ENCODE assay signal across 8 cellular contexts in the genomic region with DNA sequence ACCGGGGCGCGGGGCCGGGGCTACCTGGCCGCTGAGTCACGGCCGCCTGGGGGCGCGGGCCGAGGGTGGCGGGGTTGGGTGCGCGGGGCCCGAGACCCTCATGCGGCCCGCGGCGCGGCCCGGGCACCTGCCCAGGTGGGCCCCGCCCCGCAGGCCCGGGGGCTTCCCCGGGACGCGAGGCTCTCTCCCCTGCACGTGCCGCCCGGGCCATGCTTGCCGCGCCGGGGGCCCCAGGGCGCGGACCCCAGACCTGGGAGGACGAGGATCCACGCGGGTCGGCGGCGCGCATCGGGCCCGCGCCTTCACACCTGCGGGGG. TPM values are rescaled to one million over a fixed set of nuclear protein-coding genes. Genes with fewer than 3 reads are reported as not detected.
DNase-seq lines count a peak whose midpoint lies in the region; ATAC-seq, FAIRE-seq and TF ChIP-seq lines count a peak whose summit lies in the region.

No MANE protein-coding gene starts in this region.

- intact Hi-C loops in Calu3 (cut with micrococcal nuclease; ENCODE audit: unreplicated experiment): no loop called here
- intact Hi-C loops in K562 (cut with micrococcal nuclease): no loop called here
- intact Hi-C loops in natural killer cell (cut with micrococcal nuclease): loop anchor here (5.0 kb wide), 1 partner anchor 609 kb away; no protein-coding TSS in a partner anchor

- in situ Hi-C loops in K562 (cut with MboI): no loop called here

- TF ChIP-seq POLR2A in K562 (conservative IDR thresholded peaks at IDR 0.05): no peak

- peak overlapping the region; percentile 54 for H3K4me3 ChIP-seq in K562

- WGBS in K562 (ENCODE audit: insufficient coverage, low coverage, missing lambda C conversion rate): 0% methylated on average over 16 of the region's 45 CpGs

- CTCF ChIA-PET in Calu3 (lab: Charles Lee) (interaction anchor here (3.4 kb wide), 1 partner anchor 25 kb away, joined by 16 read pairs; the partner anchor contains the start of gene TMEM184A), K562 (lab: Yijun Ruan, JAX; ENCODE audit: low intra/inter-chr PET ratio) (interaction anchor here (0.5 kb wide), 1 partner anchor 28 kb away, joined by 3 read pairs; no protein-coding TSS in a partner anchor)

- H3K36me3 Mint-ChIP-seq in Calu3 (ENCODE audit: insufficient read depth, unreplicated experiment) (peaks cover 66% of the 10 kb centered on the region), natural killer cell (no peaks in the 10 kb centered on the region)

- no peak overlapping the region for H2AFZ ChIP-seq in K562 (ENCODE audit: low read depth, low read length)

- peaks cover 48% of the 10 kb centered on the region for H3K79me2 ChIP-seq in K562 (ENCODE audit: control insufficient read depth, insufficient read depth, low read length)

- H3K4me1 ChIP-seq in K562 (replicated peaks in 1 of 2; ENCODE audit: control insufficient read depth in 2 of 2, insufficient read depth in 2 of 2, low read length in 2 of 2): peaks cover 34 to 63% of the 10 kb centered on the region in 2 experiments

- H3K27ac Mint-ChIP-seq in Calu3 (ENCODE audit: unreplicated experiment) (no peak overlapping the region), natural killer cell (no peak overlapping the region)

- H3K36me3 ChIP-seq in K562 (ENCODE audit: control insufficient read depth, insufficient read depth, low read length): peaks cover 12% of the 10 kb centered on the region; the same call in 1 of the 3 replicates

- BruUV-seq in Calu3 (replicated peaks; lab: Mats Ljungman, UMichigan) (no TSS peak), K562 (replicated peaks; lab: Mats Ljungman, UMichigan) (no TSS peak)

- peaks cover 32% of the 10 kb centered on the region for H3K4me1 Mint-ChIP-seq in Calu3 (ENCODE audit: low read depth, unreplicated experiment)
- peaks cover 19 to 27% of the 10 kb centered on the region in 2 donors for H3K4me1 Mint-ChIP-seq in natural killer cell

- peaks cover 3% of the 10 kb centered on the region for H3K9me1 ChIP-seq in K562 (ENCODE audit: control insufficient read depth, insufficient read depth, low read length)

- DNase-seq in Calu3 (no peak), K562 (ENCODE audit: extremely low read depth in 1 of 4, low spot score in 3 of 4) (peak in 2 of 4 experiments; percentile 79 to 82), natural killer cell (no peak), NOMO-1 (lab: John Stamatoyannopoulos, UW; ENCODE audit: unreplicated experiment in 2 of 2) (no peak), dermis blood vessel endothelial cell (no peak), HPDE6-E6E7 (ENCODE audit: extremely low spot score) (no peak), NCI-H510A (lab: John Stamatoyannopoulos, UW) (no peak)

- H3K27me3 Mint-ChIP-seq in Calu3 (ENCODE audit: unreplicated experiment) (peaks cover 20% of the 10 kb centered on the region), natural killer cell (ENCODE audit: low read depth in 2 of 2) (peaks cover 0 to 8% of the 10 kb centered on the region in 2 donors)

- TF ChIP-seq RAD21 in K562 (CRISPR knock-in tag; conservative IDR thresholded peaks at IDR 0.05 in 1 of 2, IDR thresholded peaks at IDR 0.05 in 1 of 2): no peak

- 0 out of 2 replicates have a peak overlapping the region, but pooled peaks have one; percentile 55 for H3K4me2 ChIP-seq in K562 (ENCODE audit: insufficient read depth, low read length)

- H3K9me3 Mint-ChIP-seq in Calu3 (ENCODE audit: low read depth, unreplicated experiment): no peaks in the 10 kb centered on the region
- no peaks in the 10 kb centered on the region for H3K9me3 Mint-ChIP-seq in natural killer cell

- no peak for FAIRE-seq in K562 (lab: Jason Lieb, UNC)

- POLR2A ChIA-PET in K562 (lab: Yijun Ruan, JAX): no interaction called here

- peaks cover 9 to 11% of the 10 kb centered on the region in 2 experiments; a peak in 4 of 5 replicates for H3K27me3 ChIP-seq in K562 (ENCODE audit: control insufficient read depth in 2 of 2, insufficient read depth in 2 of 2, low read length in 2 of 2)

- H3K4me3 Mint-ChIP-seq in Calu3 (ENCODE audit: low read depth, unreplicated experiment) (peak overlapping the region; percentile 96), natural killer cell (no peak overlapping the region)

- H3K9me3 ChIP-seq in K562 (replicated peaks; ENCODE audit: control insufficient read depth, insufficient read depth, low read depth, low read length): no peaks in the 10 kb centered on the region

- peaks cover 31% of the 10 kb centered on the region for H4K20me1 ChIP-seq in K562 (replicated peaks; ENCODE audit: control insufficient read depth, insufficient read depth, low read length)

- H3K9ac ChIP-seq in K562 (ENCODE audit: insufficient read depth in 1 of 2, low read depth in 2 of 2, low read length in 2 of 2): peak overlapping the region; percentile 65 to 95; a peak in 3 of 4 replicates

- TF ChIP-seq CTCF in Calu3 (IDR thresholded peaks at IDR 0.05; ENCODE audit: unreplicated experiment) (no peak), K562 (IDR thresholded peaks at IDR 0.05 in 2 of 3, conservative IDR thresholded peaks at IDR 0.05 in 1 of 3; ENCODE audit: insufficient read depth in 2 of 3, low read depth in 1 of 3, low read length in 3 of 3) (no peak), natural killer cell (IDR thresholded peaks at IDR 0.05) (no peak)

- peak overlapping the region; percentile 59; the same call in 1 of the 3 replicates for H3K27ac ChIP-seq in K562 (ENCODE audit: extremely low read depth, low read depth, low read length)

- peak; percentile 9 for ATAC-seq in HG02588 (IDR thresholded peaks at IDR 0.05; ENCODE audit: unreplicated experiment)
- ATAC-seq in K562: no peak
- peak; percentile 30 to 49 (median 41) for ATAC-seq in natural killer cell

- TF ChIP-seq EP300 in K562 (IDR thresholded peaks at IDR 0.05; ENCODE audit: low read length): no peak

RNA-seq across cellular contexts. Expression of gene MAFK, which starts 0.4 kb away (rescaled TPM):
- 105 and 113 TPM in 2 replicates for total RNA-seq in Calu3 (2022)
- total RNA-seq in K562 (2011; cell fraction: chromatin; rRNA removed; ENCODE audit: low replicate concordance): 8.5 and 20.5 TPM in 2 replicates
- total RNA-seq in K562 (2011; cell fraction: nucleolus; rRNA removed): 11.2 and 12.1 TPM in 2 replicates
- 5.1 and 7.6 TPM in 2 replicates for total RNA-seq in K562 (2011; cell fraction: nucleoplasm; rRNA removed)
- 11.7 and 15.6 TPM in 2 replicates for total RNA-seq in K562 (2014; rRNA removed)
- total RNA-seq in K562 (2014; rRNA removed; fragmentation: Illumina TruSeq; extraction: Trizol): 1.1 and 1.3 TPM in 2 replicates
- 4.7 and 5.5 TPM in 2 replicates for total RNA-seq in K562 (2015; rRNA removed; fragmentation: Illumina TruSeq; extraction: Trizol)
- 17.6 and 24.4 TPM in 2 replicates for total RNA-seq in K562 (2021)
- polyA plus RNA-seq in K562 (2011; rRNA removed): 2.1 and 4.9 TPM in 2 replicates
- 3.8 and 5.1 TPM in 2 replicates for polyA plus RNA-seq in K562 (2011; cell fraction: cytosol; rRNA removed)
- polyA plus RNA-seq in K562 (2011; cell fraction: nucleus; rRNA removed): 9.8 and 26.1 TPM in 2 replicates
- polyA plus RNA-seq in K562 (2012): 11.2 and 12.1 TPM in 2 replicates
- 3.7 and 6.9 TPM in 2 replicates for polyA plus RNA-seq in K562 (2014; fragmentation: Illumina TruSeq; extraction: Trizol)
- polyA plus RNA-seq in K562 (2014; fragmentation: Nextera tagmentation; extraction: Ambion mirVana): under 1 TPM; 0.04 to 0.07 TPM
- polyA plus RNA-seq in K562 (2014; rRNA removed): 12.8 and 13.5 TPM in 2 replicates
- polyA minus RNA-seq in K562 (2011; rRNA and poly(A)+ RNA removed): 0.66 and 1.1 TPM in 2 replicates
- polyA minus RNA-seq in K562 (2011; cell fraction: cytosol; rRNA and poly(A)+ RNA removed): 5.5 and 7.7 TPM in 2 replicates
- 3.6 and 3.8 TPM in 2 replicates for polyA minus RNA-seq in K562 (2011; cell fraction: nucleus; rRNA and poly(A)+ RNA removed)
- 10 to 100 TPM; 57.9 to 71.3 (median 62.8) TPM for total RNA-seq in natural killer cell
- total RNA-seq in dermis blood vessel endothelial cell: 34.7 and 42.9 TPM in 2 replicates

RNA-seq across cellular contexts. Expression of gene TMEM184A, which starts 25.1 kb away (rescaled TPM):
- total RNA-seq in Calu3 (2022): 61.9 and 75.8 TPM in 2 replicates
- 0.32 and 2.6 TPM in 2 replicates for total RNA-seq in K562 (2011; cell fraction: chromatin; rRNA removed; ENCODE audit: low replicate concordance)
- total RNA-seq in K562 (2011; cell fraction: nucleolus; rRNA removed): 0.66 and 1.5 TPM in 2 replicates
- 0.29 and 1.8 TPM in 2 replicates for total RNA-seq in K562 (2011; cell fraction: nucleoplasm; rRNA removed)
- 0.18 TPM in 1 of 2 replicates, not detected in the other for total RNA-seq in K562 (2014; rRNA removed)
- total RNA-seq in K562 (2014; rRNA removed; fragmentation: Illumina TruSeq; extraction: Trizol): not detected in 2 replicates
- not detected in 2 replicates for total RNA-seq in K562 (2015; rRNA removed; fragmentation: Illumina TruSeq; extraction: Trizol)
- 0.11 and 0.31 TPM in 2 replicates for total RNA-seq in K562 (2021)
- 0.10 and 0.20 TPM in 2 replicates for polyA plus RNA-seq in K562 (2011; rRNA removed)
- 0.12 and 0.72 TPM in 2 replicates for polyA plus RNA-seq in K562 (2011; cell fraction: cytosol; rRNA removed)
- 0.53 and 1.7 TPM in 2 replicates for polyA plus RNA-seq in K562 (2011; cell fraction: nucleus; rRNA removed)
- polyA plus RNA-seq in K562 (2012): 0.04 and 0.12 TPM in 2 replicates
- not detected in 2 replicates for polyA plus RNA-seq in K562 (2014; fragmentation: Illumina TruSeq; extraction: Trizol)
- polyA plus RNA-seq in K562 (2014; fragmentation: Nextera tagmentation; extraction: Ambion mirVana): not detected
- not detected in 2 replicates for polyA plus RNA-seq in K562 (2014; rRNA removed)
- 0.14 and 0.15 TPM in 2 replicates for polyA minus RNA-seq in K562 (2011; rRNA and poly(A)+ RNA removed)
- 0.19 and 0.27 TPM in 2 replicates for polyA minus RNA-seq in K562 (2011; cell fraction: cytosol; rRNA and poly(A)+ RNA removed)
- 0.89 and 1.1 TPM in 2 replicates for polyA minus RNA-seq in K562 (2011; cell fraction: nucleus; rRNA and poly(A)+ RNA removed)
- under 1 TPM in 1 of 3 donors, not detected in 2; 0.14 TPM for total RNA-seq in natural killer cell
- total RNA-seq in dermis blood vessel endothelial cell: under 0.01 and 0.05 TPM in 2 replicates

RNA-seq across cellular contexts. Expression of gene INTS1, which starts 26.7 kb away (rescaled TPM):
- total RNA-seq in Calu3 (2022) (177 and 192 TPM in 2 replicates), K562 (2014; rRNA removed) (34.9 and 39.7 TPM in 2 replicates), K562 (2014; rRNA removed; fragmentation: Illumina TruSeq; extraction: Trizol) (4.1 and 6.8 TPM in 2 replicates), K562 (2015; rRNA removed; fragmentation: Illumina TruSeq; extraction: Trizol) (19.2 and 20.1 TPM in 2 replicates), K562 (2021) (105 and 119 TPM in 2 replicates), natural killer cell (100 to 1,000 TPM in 2 of 3 donors, 10 to 100 TPM in 1; 92.7 to 115 (median 111) TPM), dermis blood vessel endothelial cell (44.6 and 80.1 TPM in 2 replicates)
- 67.2 and 276 TPM in 2 replicates for total RNA-seq in K562 (2011; cell fraction: chromatin; rRNA removed; ENCODE audit: low replicate concordance)
- 199 and 200 TPM in 2 replicates for total RNA-seq in K562 (2011; cell fraction: nucleolus; rRNA removed)
- total RNA-seq in K562 (2011; cell fraction: nucleoplasm; rRNA removed): 92.5 and 92.7 TPM in 2 replicates
- polyA plus RNA-seq in K562 (2011; rRNA removed) (12.0 and 28.0 TPM in 2 replicates), K562 (2014; fragmentation: Illumina TruSeq; extraction: Trizol) (18.5 and 66.3 TPM in 2 replicates), K562 (2014; fragmentation: Nextera tagmentation; extraction: Ambion mirVana) (1 to 10 TPM in 1 of 2 experiments, under 1 TPM in 1; 0.34 to 1.7 TPM), K562 (2014; rRNA removed) (46.7 and 55.1 TPM in 2 replicates)
- polyA plus RNA-seq in K562 (2011; cell fraction: cytosol; rRNA removed): 17.5 and 46.7 TPM in 2 replicates
- 146 and 297 TPM in 2 replicates for polyA plus RNA-seq in K562 (2011; cell fraction: nucleus; rRNA removed)
- 62.7 and 64.6 TPM in 2 replicates for polyA plus RNA-seq in K562 (2012)
- polyA minus RNA-seq in K562 (2011; rRNA and poly(A)+ RNA removed): 9.8 and 11.1 TPM in 2 replicates
- 38.7 and 69.3 TPM in 2 replicates for polyA minus RNA-seq in K562 (2011; cell fraction: cytosol; rRNA and poly(A)+ RNA removed)
- 52.6 and 57.9 TPM in 2 replicates for polyA minus RNA-seq in K562 (2011; cell fraction: nucleus; rRNA and poly(A)+ RNA removed)

RNA-seq across cellular contexts. Expression of gene PSMG3, which starts 38.9 kb away (rescaled TPM):
- total RNA-seq in Calu3 (2022): 64.0 and 67.2 TPM in 2 replicates
- 26.2 and 74.4 TPM in 2 replicates for total RNA-seq in K562 (2011; cell fraction: chromatin; rRNA removed; ENCODE audit: low replicate concordance)
- total RNA-seq in K562 (2011; cell fraction: nucleolus; rRNA removed): 89.7 and 92.9 TPM in 2 replicates
- total RNA-seq in K562 (2011; cell fraction: nucleoplasm; rRNA removed): 63.3 and 66.8 TPM in 2 replicates
- 122 and 132 TPM in 2 replicates for total RNA-seq in K562 (2014; rRNA removed)
- 46.5 and 57.2 TPM in 2 replicates for total RNA-seq in K562 (2014; rRNA removed; fragmentation: Illumina TruSeq; extraction: Trizol)
- 81.5 and 83.4 TPM in 2 replicates for total RNA-seq in K562 (2015; rRNA removed; fragmentation: Illumina TruSeq; extraction: Trizol)
- 77.3 and 80.1 TPM in 2 replicates for total RNA-seq in K562 (2021)
- 93.6 and 96.3 TPM in 2 replicates for polyA plus RNA-seq in K562 (2011; rRNA removed)
- 110 and 136 TPM in 2 replicates for polyA plus RNA-seq in K562 (2011; cell fraction: cytosol; rRNA removed)
- 144 and 158 TPM in 2 replicates for polyA plus RNA-seq in K562 (2011; cell fraction: nucleus; rRNA removed)
- 65.4 and 71.5 TPM in 2 replicates for polyA plus RNA-seq in K562 (2012)
- polyA plus RNA-seq in K562 (2014; fragmentation: Illumina TruSeq; extraction: Trizol): 54.0 and 64.6 TPM in 2 replicates
- polyA plus RNA-seq in K562 (2014; fragmentation: Nextera tagmentation; extraction: Ambion mirVana): 10 to 100 TPM; 34.8 to 55.3 TPM
- 121 and 136 TPM in 2 replicates for polyA plus RNA-seq in K562 (2014; rRNA removed)
- 20.1 and 30.9 TPM in 2 replicates for polyA minus RNA-seq in K562 (2011; rRNA and poly(A)+ RNA removed)
- 22.6 and 24.3 TPM in 2 replicates for polyA minus RNA-seq in K562 (2011; cell fraction: cytosol; rRNA and poly(A)+ RNA removed)
- polyA minus RNA-seq in K562 (2011; cell fraction: nucleus; rRNA and poly(A)+ RNA removed): 12.3 and 13.9 TPM in 2 replicates
- 10 to 100 TPM; 19.0 to 21.4 (median 20.5) TPM for total RNA-seq in natural killer cell
- total RNA-seq in dermis blood vessel endothelial cell: 12.6 and 20.1 TPM in 2 replicates

Comparison
In these comparisons a context has a peak if more than half of its experiments do, and no peak if none do; other contexts are left out.
1. RNA of gene TMEM184A, which starts 25.1 kb away (total RNA-seq): 61.9 to 75.8 TPM in Calu3; 0.11 to 2.6 TPM in K562, 0.14 TPM in natural killer cell and under 0.01 to 0.05 TPM in dermis blood vessel endothelial cell; every median in the first group is over 10 times any median in the second.